Comparison of ENCODE assay signal across 2 cellular contexts in genomic region chr3:9390265-9390888, GRCh38.
TF ChIP-seq lines count a peak whose summit lies in the region.

No MANE protein-coding gene starts in this region.

TF ChIP-seq in GM12891, 5 proteins besides CTCF, POLR2A, EP300 and RAD21:
- TF ChIP-seq POLR2AphosphoS5 (IDR thresholded peaks at IDR 0.05; ENCODE audit: low read depth, low read length) (0 out of 2 replicates have a peak, but pooled peaks have one; percentile 42), PAX5 (IDR thresholded peaks at IDR 0.05; ENCODE audit: insufficient read depth, low read length, severe bottlenecking) (no peak)

TF ChIP-seq in GM12878, 131 proteins besides CTCF, POLR2A, EP300 and RAD21:
- peak; percentile 57 for TF ChIP-seq POLR2AphosphoS5 (IDR thresholded peaks at IDR 0.05; ENCODE audit: low read length)
- TF ChIP-seq GATAD2B (conservative IDR thresholded peaks at IDR 0.05; ENCODE audit: low read depth) = no peak
